Comparison of ENCODE assay signal across 12 cellular contexts in genomic region chr2:53490659-53491058, GRCh38.
DNase-seq lines count a peak whose midpoint lies in the region; ATAC-seq and TF ChIP-seq lines count a peak whose summit lies in the region.
"Had no signal": no experiment of that assay in that cellular context is flagged by ENCODE, and none has a peak within 500 bp of the region (broad histone marks: within the 10 kb centered on the region; RNA-seq: fewer than 3 reads in every experiment).

No MANE protein-coding gene starts in this region.

- ATAC-seq in omental fat pad (ENCODE audit: low FRiP score) = peak; percentile 99
- no peak for ATAC-seq in activated T-cell treated with anti-CD3 and anti-CD28 coated beads, Interleukin-2, amount 50 U/mL, for 4 hours
- ATAC-seq in GM18907 (IDR thresholded peaks at IDR 0.05; ENCODE audit: unreplicated experiment) = no peak
- ATAC-seq: natural killer cell treated with Interleukin-12 subunit alpha and Interleukin-12 subunit beta and Interleukin-15 and Interleukin-18, amount 100 ng/mL, for 72 hours had no signal

- H3K27me3 Mint-ChIP-seq in activated T-cell treated with anti-CD3 and anti-CD28 coated beads, Interleukin-2, amount 50 U/mL, for 4 hours (ENCODE audit: low read depth) = peaks cover 1% of the 10 kb centered on the region
- H3K27me3 Mint-ChIP-seq: natural killer cell treated with Interleukin-12 subunit alpha and Interleukin-12 subunit beta and Interleukin-15 and Interleukin-18, amount 100 ng/mL, for 72 hours had no signal

- H3K4me3 ChIP-seq in fibroblast of pulmonary artery (replicated peaks; ENCODE audit: low read depth, low read length) = no peak overlapping the region

- no peaks in the 10 kb centered on the region for H3K36me3 Mint-ChIP-seq in activated T-cell treated with anti-CD3 and anti-CD28 coated beads, Interleukin-2, amount 50 U/mL, for 4 hours (ENCODE audit: insufficient read depth)
- H3K36me3 Mint-ChIP-seq: natural killer cell treated with Interleukin-12 subunit alpha and Interleukin-12 subunit beta and Interleukin-15 and Interleukin-18, amount 100 ng/mL, for 72 hours had no signal

- H3K4me1 Mint-ChIP-seq in activated T-cell treated with anti-CD3 and anti-CD28 coated beads, Interleukin-2, amount 50 U/mL, for 4 hours (ENCODE audit: low read depth) = no peaks in the 10 kb centered on the region

- H3K9me3 Mint-ChIP-seq in activated T-cell treated with anti-CD3 and anti-CD28 coated beads, Interleukin-2, amount 50 U/mL, for 4 hours = no peaks in the 10 kb centered on the region

- DNase-seq in DMS79 treated with DMSO at 0.1 percent for 48 hours (lab: John Stamatoyannopoulos, UW) (peak; percentile 41), NCI-H774 (lab: John Stamatoyannopoulos, UW) (peak; percentile 22), fibroblast of pulmonary artery (ENCODE audit: low read depth) (peak; percentile 59), omental fat pad (ENCODE audit: low spot score) (peak; percentile 39), EL (no peak), GM19240 (ENCODE audit: insufficient read length, low spot score) (no peak)
- DNase-seq in activated T-cell treated with anti-CD3 and anti-CD28 coated beads, Interleukin-2, amount 50 U/mL, for 4 hours = no peak
- DNase-seq: activated T-cell treated with anti-CD3 and anti-CD28 coated beads for 4 hours, DND-41, erythroblast had no signal

- TF ChIP-seq CTCF in fibroblast of pulmonary artery (IDR thresholded peaks at IDR 0.05; ENCODE audit: low read length, missing control alignments) (no peak), omental fat pad (IDR thresholded peaks at IDR 0.05) (no peak)

- no peak overlapping the region for H3K4me3 Mint-ChIP-seq in activated T-cell treated with anti-CD3 and anti-CD28 coated beads, Interleukin-2, amount 50 U/mL, for 4 hours
- H3K4me3 Mint-ChIP-seq: natural killer cell treated with Interleukin-12 subunit alpha and Interleukin-12 subunit beta and Interleukin-15 and Interleukin-18, amount 100 ng/mL, for 72 hours had no signal

Comparison
In these comparisons a context has a peak if more than half of its experiments do, and no peak if none do; other contexts are left out.
1. DNase-seq: peak in DMS79 treated with DMSO at 0.1 percent for 48 hours (single experiment), NCI-H774 (single experiment), fibroblast of pulmonary artery (single experiment) and omental fat pad (single experiment); none in activated T-cell treated with anti-CD3 and anti-CD28 coated beads, Interleukin-2, amount 50 U/mL, for 4 hours (single experiment), EL (single experiment) and GM19240 (single experiment).